ENCODE assay signal across 18 cellular contexts in the genomic region with DNA sequence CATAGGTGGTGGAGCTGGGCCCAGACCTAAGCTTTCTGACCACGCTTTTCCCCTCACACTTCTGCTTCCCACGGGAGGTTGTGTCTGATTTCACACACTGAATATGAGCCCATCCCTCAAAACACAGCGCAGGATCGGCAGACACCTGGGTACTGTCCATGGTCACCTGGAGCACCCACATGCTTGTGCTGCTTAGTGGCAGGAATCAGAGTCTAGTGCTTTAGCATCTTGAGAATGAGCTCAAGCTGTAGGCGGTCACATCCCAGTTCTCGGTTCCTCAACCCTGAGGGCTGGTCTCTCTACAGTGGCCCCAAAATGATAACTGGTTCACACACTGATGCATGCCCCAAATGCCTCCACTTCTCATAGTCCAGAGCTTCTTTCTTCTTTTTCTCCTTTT.
DNase-seq lines count a peak whose midpoint lies in the region; ATAC-seq and TF ChIP-seq lines count a peak whose summit lies in the region.
"Had no signal": no experiment of that assay in that cellular context is flagged by ENCODE, and none has a peak within 500 bp of the region (broad histone marks: within the 10 kb centered on the region; RNA-seq: fewer than 3 reads in every experiment).

No MANE protein-coding gene starts in this region.

- H3K36me3 ChIP-seq in HEK293 (ENCODE audit: control insufficient read depth in 2 of 2, insufficient read depth in 1 of 2, low read length in 2 of 2), result no peaks in the 10 kb centered on the region
- no peaks in the 10 kb centered on the region for H3K36me3 ChIP-seq in BE2C
- H3K36me3 ChIP-seq: neutrophil, vagina had no signal

- peak; percentile 5 for DNase-seq in 8988T
- DNase-seq in RPMI8226, result peak; percentile 55
- DNase-seq in kidney tubule cell (ENCODE audit: low spot score), result no peak
- no peak for DNase-seq in BE2C
- DNase-seq in RKO (ENCODE audit: low spot score), result no peak
- DNase-seq: activated CD4-positive, alpha-beta T cell treated with anti-CD3 and anti-CD28 coated beads for 1 hour; body of pancreas; C1 segment of cervical spinal cord; head of caudate nucleus; mucosa of descending colon; NCI-H526; retina; stimulated activated CD4-positive, alpha-beta T cell treated with anti-CD3 and anti-CD28 coated beads, Interleukin-12 subunit alpha, Interleukin-12 subunit beta, amount 100 ng/mL, for 4 hours had no signal

- TF ChIP-seq CTCF in HEK293 (tag by site-specific recombination; IDR thresholded peaks at IDR 0.05), result no peak
- TF ChIP-seq CTCF in BE2C (IDR thresholded peaks at IDR 0.05; ENCODE audit: low read depth, low read length), result no peak

- H3K4me3 ChIP-seq in HEK293 (ENCODE audit: low read depth, low read length), result no peak overlapping the region
- no peak overlapping the region for H3K4me3 ChIP-seq in BE2C (ENCODE audit: low read depth, low read length)
- H3K4me3 ChIP-seq: body of pancreas, mucosa of descending colon, vagina had no signal

- CTCF ChIA-PET in HEK293 (lab: Yijun Ruan, JAX), result no interaction called here

- peak; percentile 74 for ATAC-seq in GM18511 (IDR thresholded peaks at IDR 0.05; ENCODE audit: unreplicated experiment)
- ATAC-seq in HG03378 (IDR thresholded peaks at IDR 0.05; ENCODE audit: unreplicated experiment), result no peak
- ATAC-seq: body of pancreas, mucosa of descending colon had no signal

- no peaks in the 10 kb centered on the region for H3K4me1 ChIP-seq in HEK293 (ENCODE audit: control insufficient read depth, insufficient read depth, low read length)
- H3K4me1 ChIP-seq in BE2C, result peaks cover 6% of the 10 kb centered on the region; the same call in 1 of the 2 replicates
- H3K4me1 ChIP-seq: body of pancreas had no signal

- POLR2A ChIA-PET in HEK293 (lab: Yijun Ruan, JAX), result no interaction called here

- no peak overlapping the region for H3K27ac ChIP-seq in HEK293 (ENCODE audit: extremely low read depth, low read depth, low read length)
- H3K27ac ChIP-seq: body of pancreas, neutrophil, vagina had no signal

- no peaks in the 10 kb centered on the region for H3K9me3 ChIP-seq in HEK293 (ENCODE audit: control insufficient read depth, insufficient read depth, low read depth, low read length)
- H3K9me3 ChIP-seq in BE2C, result no peaks in the 10 kb centered on the region
- H3K9me3 ChIP-seq: body of pancreas, mucosa of descending colon, neutrophil, vagina had no signal

- no peaks in the 10 kb centered on the region for H3K27me3 ChIP-seq in BE2C
- H3K27me3 ChIP-seq: body of pancreas had no signal

TF ChIP-seq in HEK293, 187 proteins besides CTCF, POLR2A, EP300 and RAD21:
- TF ChIP-seq, protein P1, sequence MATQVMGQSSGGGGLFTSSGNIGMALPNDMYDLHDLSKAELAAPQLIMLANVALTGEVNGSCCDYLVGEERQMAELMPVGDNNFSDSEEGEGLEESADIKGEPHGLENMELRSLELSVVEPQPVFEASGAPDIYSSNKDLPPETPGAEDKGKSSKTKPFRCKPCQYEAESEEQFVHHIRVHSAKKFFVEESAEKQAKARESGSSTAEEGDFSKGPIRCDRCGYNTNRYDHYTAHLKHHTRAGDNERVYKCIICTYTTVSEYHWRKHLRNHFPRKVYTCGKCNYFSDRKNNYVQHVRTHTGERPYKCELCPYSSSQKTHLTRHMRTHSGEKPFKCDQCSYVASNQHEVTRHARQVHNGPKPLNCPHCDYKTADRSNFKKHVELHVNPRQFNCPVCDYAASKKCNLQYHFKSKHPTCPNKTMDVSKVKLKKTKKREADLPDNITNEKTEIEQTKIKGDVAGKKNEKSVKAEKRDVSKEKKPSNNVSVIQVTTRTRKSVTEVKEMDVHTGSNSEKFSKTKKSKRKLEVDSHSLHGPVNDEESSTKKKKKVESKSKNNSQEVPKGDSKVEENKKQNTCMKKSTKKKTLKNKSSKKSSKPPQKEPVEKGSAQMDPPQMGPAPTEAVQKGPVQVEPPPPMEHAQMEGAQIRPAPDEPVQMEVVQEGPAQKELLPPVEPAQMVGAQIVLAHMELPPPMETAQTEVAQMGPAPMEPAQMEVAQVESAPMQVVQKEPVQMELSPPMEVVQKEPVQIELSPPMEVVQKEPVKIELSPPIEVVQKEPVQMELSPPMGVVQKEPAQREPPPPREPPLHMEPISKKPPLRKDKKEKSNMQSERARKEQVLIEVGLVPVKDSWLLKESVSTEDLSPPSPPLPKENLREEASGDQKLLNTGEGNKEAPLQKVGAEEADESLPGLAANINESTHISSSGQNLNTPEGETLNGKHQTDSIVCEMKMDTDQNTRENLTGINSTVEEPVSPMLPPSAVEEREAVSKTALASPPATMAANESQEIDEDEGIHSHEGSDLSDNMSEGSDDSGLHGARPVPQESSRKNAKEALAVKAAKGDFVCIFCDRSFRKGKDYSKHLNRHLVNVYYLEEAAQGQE (tag by site-specific recombination; IDR thresholded peaks at IDR 0.05), result peak; percentile 31; the same call in 1 of the 2 replicates
- no peak for TF ChIP-seq ZNF274 (IDR thresholded peaks at IDR 0.05; ENCODE audit: low read length)
- TF ChIP-seq ZNF274 (tag by site-specific recombination; IDR thresholded peaks at IDR 0.05; ENCODE audit: borderline replicate concordance), result no peak
- no peak for TF ChIP-seq BCL11B (tag by site-specific recombination; IDR thresholded peaks at IDR 0.05; ENCODE audit: low read depth)
- no peak for TF ChIP-seq ZNF654 (tag by site-specific recombination; IDR thresholded peaks at IDR 0.05; ENCODE audit: low read depth)

Comparison
In these comparisons a context has a peak if more than half of its experiments do, and no peak if none do; other contexts are left out.
1. DNase-seq: peak in 8988T (single experiment) and RPMI8226 (single experiment); none in kidney tubule cell (single experiment), BE2C (single experiment) and RKO (single experiment).